In the genomic region with DNA sequence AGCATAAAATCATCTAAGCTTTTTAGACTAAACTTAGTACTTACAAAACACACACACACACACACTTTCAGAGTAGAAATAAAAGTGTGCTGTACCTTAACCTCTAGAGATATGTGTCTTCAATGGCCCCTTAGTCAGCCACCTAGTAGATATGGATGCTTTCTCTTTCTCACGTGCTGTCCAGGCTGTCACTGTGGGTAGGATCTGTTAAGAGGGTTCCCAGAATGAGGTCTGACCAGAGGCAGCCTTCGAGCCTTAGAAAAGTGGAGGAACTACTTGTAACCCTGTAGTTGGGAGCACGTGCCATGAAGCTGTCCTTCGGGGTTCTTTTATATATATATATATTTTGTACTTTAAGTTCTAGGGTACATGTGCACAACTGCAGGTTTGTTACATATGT, we compare ENCODE assay signal across 30 cellular contexts.
"Had no signal": no experiment of that assay in that cellular context is flagged by ENCODE, and none has a peak within 500 bp of the region (broad histone marks: within the 10 kb centered on the region; RNA-seq: fewer than 3 reads in every experiment).

No MANE protein-coding gene starts in this region.

- H3K4me1 ChIP-seq: adrenal gland, breast epithelium, esophagus squamous epithelium, heart right ventricle had no signal

- DNase-seq: activated B cell treated with CpG ODN at 0.5 μM for 24 hours; activated CD4-positive, alpha-beta T cell treated with anti-CD3 and anti-CD28 coated beads for 48 hours; activated CD4-positive, alpha-beta T cell treated with anti-CD3 and anti-CD28 coated beads, Interleukin-2, amount 50 U/mL, for 1 hour; activated CD4-positive, alpha-beta T cell treated with anti-CD3 and anti-CD28 coated beads, Interleukin-2, amount 50 U/mL, for 48 hours; activated CD8-positive, alpha-beta memory T cell treated with anti-CD3 and anti-CD28 coated beads for 24 hours; activated CD8-positive, alpha-beta T cell treated with anti-CD3 and anti-CD28 coated beads for 36 hours; activated effector memory CD4-positive, alpha-beta T cell treated with Interleukin-2 at 50 U/mL for 16 hours; activated naive CD4-positive, alpha-beta T cell treated with anti-CD3 and anti-CD28 coated beads for 36 hours; activated naive CD8-positive, alpha-beta T cell treated with anti-CD3 and anti-CD28 coated beads for 36 hours; activated naive CD8-positive, alpha-beta T cell treated with anti-CD3 and anti-CD28 coated beads, Interleukin-2, amount 50 U/mL, for 24 hours; activated T-cell treated with anti-CD3 and anti-CD28 coated beads, Interleukin-2, amount 50 U/mL, for 4 hours; adrenal gland; amygdala; aorta; central memory CD4-positive, alpha-beta T cell; cerebellar nuclear complex; dorsolateral prefrontal cortex; effector memory CD4-positive, alpha-beta T cell; endodermal cell; esophagus squamous epithelium; foreskin melanocyte; heart right ventricle; T-cell; T-helper 9 cell; WERI-Rb-1 had no signal

- H3K27me3 ChIP-seq: adrenal gland, cardiac muscle cell, esophagus squamous epithelium, gastroesophageal sphincter, hepatocyte had no signal

- H3K36me3 ChIP-seq: adrenal gland, breast epithelium, cardiac muscle cell, esophagus squamous epithelium, gastroesophageal sphincter, heart right ventricle, WERI-Rb-1 had no signal

- H3K9me3 ChIP-seq: adrenal gland, breast epithelium, esophagus squamous epithelium, gastroesophageal sphincter, heart right ventricle had no signal

- H3K4me3 ChIP-seq: adrenal gland, breast epithelium, cardiac muscle cell, coronary artery, dorsolateral prefrontal cortex, esophagus squamous epithelium, gastroesophageal sphincter, heart right ventricle, hepatocyte had no signal

- H3K27ac ChIP-seq: adrenal gland, breast epithelium, cardiac muscle cell, coronary artery, dorsolateral prefrontal cortex, esophagus squamous epithelium, heart right ventricle, hepatocyte, WERI-Rb-1 had no signal
